In the genomic region with DNA sequence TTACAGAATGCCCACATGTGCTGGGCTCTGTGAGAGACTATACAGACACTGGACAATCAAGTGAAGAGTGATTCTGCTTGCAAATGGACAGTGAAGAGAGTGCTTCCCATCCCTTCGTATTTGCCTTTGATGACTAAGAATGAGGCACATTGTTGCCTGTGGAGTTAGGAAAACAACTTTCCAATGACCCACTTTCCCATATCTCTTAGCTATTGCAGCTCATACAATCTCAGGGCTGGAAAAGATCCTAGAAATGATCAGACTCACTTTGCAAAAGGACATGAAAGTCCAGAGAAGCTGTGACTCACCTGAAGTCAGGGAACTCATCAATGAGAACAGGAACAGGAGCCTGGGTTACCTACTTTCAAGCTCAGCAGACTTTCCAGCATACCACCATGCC, we compare ENCODE assay signal across 21 cellular contexts.
A peak's percentile ranks its signal among the peaks of the same experiment; 100 is the strongest.
DNase-seq lines count a peak whose midpoint lies in the region; ATAC-seq and TF ChIP-seq lines count a peak whose summit lies in the region.
"Had no signal": no experiment of that assay in that cellular context is flagged by ENCODE, and none has a peak within 500 bp of the region (broad histone marks: within the 10 kb centered on the region; RNA-seq: fewer than 3 reads in every experiment).

No MANE protein-coding gene starts in this region.

- H2AFZ ChIP-seq in mammary epithelial cell (ENCODE audit: low read depth, low read length) = no peak overlapping the region
- H2AFZ ChIP-seq: neural progenitor cell had no signal

- dilution Hi-C loops in mammary epithelial cell (cut with HindIII; ENCODE audit: low sequenced_read_pairs) = no loop called here

- no peaks in the 10 kb centered on the region for H3K9me3 ChIP-seq in mammary epithelial cell (replicated peaks; ENCODE audit: insufficient read depth, low read length)
- H3K9me3 ChIP-seq: uterus had no signal

- H4K20me1 ChIP-seq in mammary epithelial cell (ENCODE audit: insufficient read depth, low read length) = no peaks in the 10 kb centered on the region

- H3K4me2 ChIP-seq in mammary epithelial cell (ENCODE audit: insufficient read depth, low read depth, low read length) = no peak overlapping the region
- H3K4me2 ChIP-seq: neural progenitor cell had no signal

- ATAC-seq in left lobe of liver (peak; percentile 81), GM19324 (IDR thresholded peaks at IDR 0.05; ENCODE audit: low FRiP score, unreplicated experiment) (no peak)
- ATAC-seq: K562, Right ventricle myocardium inferior, T-cell had no signal

- no TSS peak for BruUV-seq in mammary epithelial cell (replicated peaks; lab: Mats Ljungman, UMichigan)

- WGBS in mammary epithelial cell (ENCODE audit: low coverage, missing lambda C conversion rate) = 22% methylated on average over 1 of the region's 1 CpG

- CTCF ChIA-PET in mammary epithelial cell (lab: Charles Lee; ENCODE audit: low non-redundant PET) = no interaction called here

- no peak for TF ChIP-seq CTCF in AG09309 (IDR thresholded peaks at IDR 0.05; ENCODE audit: control insufficient read depth, insufficient read depth, low read depth, low read length, missing control alignments)
- no peak for TF ChIP-seq CTCF in mammary epithelial cell (conservative IDR thresholded peaks at IDR 0.05 in 1 of 2, IDR thresholded peaks at IDR 0.05 in 1 of 2; ENCODE audit: extremely low read depth in 1 of 2, insufficient read depth in 1 of 2, low read depth in 1 of 2, low read length in 2 of 2)

- in situ Hi-C loops in mammary epithelial cell (cut with MboI; ENCODE audit: low sequenced_read_pairs in 2 of 2) = no loop called here

- H3K79me2 ChIP-seq in mammary epithelial cell (ENCODE audit: insufficient read depth, low read length) = no peaks in the 10 kb centered on the region

- DNase-seq in AG09309 (ENCODE audit: low read depth) (peak; percentile 46), HT1080 (ENCODE audit: low read depth) (peak; percentile 77), mammary epithelial cell (peak; percentile 65), left lobe of liver (ENCODE audit: low spot score) (no peak), SIG-M5 treated with dmso at 0.1 percent for 504 hours (lab: John Stamatoyannopoulos, UW; ENCODE audit: unreplicated experiment) (no peak), NCI-H2171 (lab: John Stamatoyannopoulos, UW) (no peak), cardiac septum (ENCODE audit: low spot score) (no peak)
- DNase-seq: activated CD4-positive, alpha-beta memory T cell treated with anti-CD3 and anti-CD28 coated beads for 36 hours; activated naive CD8-positive, alpha-beta T cell treated with anti-CD3 and anti-CD28 coated beads for 36 hours; activated T-cell treated with anti-CD3 and anti-CD28 coated beads, Interleukin-2, amount 50 U/mL, for 48 hours; cerebellar nuclear complex; NCI-H1417; retina; stomach; T-cell; uterus; WERI-Rb-1 had no signal

- intact Hi-C loops in mammary epithelial cell (cut with micrococcal nuclease) (no loop called here), cardiac septum (cut with DNase I) (no loop called here)

- no peaks in the 10 kb centered on the region for H3K36me3 ChIP-seq in mammary epithelial cell (ENCODE audit: insufficient read depth, low read length)
- H3K36me3 ChIP-seq: neural progenitor cell, stomach, uterus, WERI-Rb-1 had no signal

- H3K4me1 ChIP-seq in mammary epithelial cell (ENCODE audit: insufficient read depth, low read length) = no peaks in the 10 kb centered on the region
- H3K4me1 ChIP-seq: neural progenitor cell, stomach, uterus had no signal

- H3K27ac ChIP-seq in mammary epithelial cell (ENCODE audit: insufficient read depth, low read depth, low read length) = no peak overlapping the region
- H3K27ac ChIP-seq: neural progenitor cell, stomach, uterus, WERI-Rb-1 had no signal

- no peaks in the 10 kb centered on the region for H3K27me3 ChIP-seq in mammary epithelial cell (ENCODE audit: insufficient read depth, low read length)
- H3K27me3 ChIP-seq: neural progenitor cell, stomach, uterus had no signal

- H3K4me3 ChIP-seq in AG09309 (ENCODE audit: control insufficient read depth, low read depth, low read length) (no peak overlapping the region), mammary epithelial cell (replicated peaks in 1 of 3; ENCODE audit: insufficient read depth in 1 of 3, low read depth in 2 of 3, low read length in 3 of 3) (no peak overlapping the region)
- H3K4me3 ChIP-seq: K562, neural progenitor cell, stomach, uterus had no signal

- H3K9ac ChIP-seq in mammary epithelial cell (ENCODE audit: insufficient read depth, low read length) = no peak overlapping the region
- H3K9ac ChIP-seq: neural progenitor cell had no signal

Comparison
In these comparisons a context has a peak if more than half of its experiments do, and no peak if none do; other contexts are left out.
1. DNase-seq: peak in AG09309 (single experiment), HT1080 (single experiment) and mammary epithelial cell (single experiment); none in left lobe of liver (single experiment), SIG-M5 treated with dmso at 0.1 percent for 504 hours (single experiment), NCI-H2171 (single experiment) and cardiac septum (single experiment).